8 cellular contexts compared by ENCODE assay signal in genomic region chr4:41990383-41991111, GRCh38. TPM values are rescaled to one million over a fixed set of nuclear protein-coding genes. Genes with fewer than 3 reads are reported as not detected.
DNase-seq lines count a peak whose midpoint lies in the region; ATAC-seq and TF ChIP-seq lines count a peak whose summit lies in the region.

Gene SLC30A9 (plus strand): TSS chr4:41990530. CDS start chr4:41990652, 122 bp downstream.

- peaks cover 28% of the 10 kb centered on the region for H3K79me2 ChIP-seq in OCI-LY7 (ENCODE audit: insufficient read depth, low read depth, low read length)

- no peaks in the 10 kb centered on the region for H3K9me2 ChIP-seq in OCI-LY7 (ENCODE audit: insufficient read depth, low read length)

- H4K5ac ChIP-seq in IMR-90 (ENCODE audit: low read depth, low read length) = peak within 1 kb of the TSS; percentile 96

- H2AFZ ChIP-seq in IMR-90 (replicated peaks; ENCODE audit: low read length, poor library complexity) = peak within 1 kb of the TSS; percentile 92
- H2AFZ ChIP-seq in OCI-LY7 (ENCODE audit: low read length) = peak within 1 kb of the TSS; percentile 91

- H4K20me1 ChIP-seq in IMR-90 (ENCODE audit: insufficient read depth, low read length) (peaks cover 4% of the 10 kb centered on the region; the same call in 1 of the 2 replicates), OCI-LY7 (ENCODE audit: insufficient read depth, low read length) (0 out of 2 replicates have a peak, but pooled peaks cover 5% of the 10 kb centered on the region)

- 0 out of 2 replicates have a peak within 1 kb of the TSS, but pooled peaks have one; percentile 5 for H2AK5ac ChIP-seq in IMR-90 (ENCODE audit: low read depth, low read length)

- H3K9me3 ChIP-seq in IMR-90 (ENCODE audit: control insufficient read depth, insufficient read depth, low read length) = no peaks in the 10 kb centered on the region
- no peaks in the 10 kb centered on the region for H3K9me3 ChIP-seq in OCI-LY7 (ENCODE audit: low read length)
- H3K9me3 ChIP-seq in mononuclear cell (ENCODE audit: low read depth, low read length) = no peaks in the 10 kb centered on the region

- peak within 1 kb of the TSS; percentile 97 for H4K8ac ChIP-seq in IMR-90 (ENCODE audit: low read depth in 2 of 2, low read length in 2 of 2)

- H3K36me3 ChIP-seq in IMR-90 (ENCODE audit: control insufficient read depth, insufficient read depth, low read length) = no peaks in the 10 kb centered on the region
- no peaks in the 10 kb centered on the region for H3K36me3 ChIP-seq in OCI-LY7 (ENCODE audit: insufficient read depth, low read length)

- H4K91ac ChIP-seq in IMR-90 (ENCODE audit: insufficient read depth, low read depth, low read length) = peak within 1 kb of the TSS; percentile 23

- peak within 1 kb of the TSS; percentile 59 for H3K4ac ChIP-seq in IMR-90 (ENCODE audit: low read depth, low read length)

- dilution Hi-C loops in IMR-90 (cut with HindIII; ENCODE audit: low sequenced_read_pairs, unreplicated experiment) = no loop called here

- peak within 1 kb of the TSS; percentile 69; the same call in 1 of the 2 replicates for H3K56ac ChIP-seq in IMR-90 (ENCODE audit: extremely low read depth, insufficient read depth, low read length)

- DNase-seq in DMS153 (lab: John Stamatoyannopoulos, UW) (peak; percentile 70), IMR-90 (peak; percentile 94), OCI-LY7 (ENCODE audit: low spot score) (peak; percentile 96), activated T-cell treated with anti-CD3 and anti-CD28 coated beads for 1 hour (ENCODE audit: low read depth) (peak; percentile 86), epithelial cell of esophagus (ENCODE audit: low read depth) (peak; percentile 96)
- DNase-seq in stimulated activated CD8-positive, alpha-beta memory T cell treated with anti-CD3 and anti-CD28 coated beads, Interleukin-4, amount 100 ng/mL, for 1 hour (ENCODE audit: low read depth in 2 of 2, low spot score in 1 of 2) = peak; percentile 80 to 89

- H3K27ac ChIP-seq in IMR-90 (ENCODE audit: insufficient read depth, low read length) = peak within 1 kb of the TSS; percentile 75
- no peak within 1 kb of the TSS for H3K27ac ChIP-seq in OCI-LY7 (ENCODE audit: low read depth, low read length, poor library complexity, severe bottlenecking)

- H3K4me3 ChIP-seq in IMR-90 (ENCODE audit: insufficient read depth, low read depth, low read length) = peak within 1 kb of the TSS; percentile 62
- H3K4me3 ChIP-seq in OCI-LY7 (ENCODE audit: low read depth, low read length, poor library complexity, severe bottlenecking) = peak within 1 kb of the TSS; percentile 94
- peak within 1 kb of the TSS; percentile 80 for H3K4me3 ChIP-seq in epithelial cell of esophagus (ENCODE audit: low read length)
- H3K4me3 ChIP-seq in mononuclear cell (ENCODE audit: low read length) = peak within 1 kb of the TSS; percentile 82

- peaks cover 3% of the 10 kb centered on the region; the same call in 1 of the 2 replicates for H3K9me1 ChIP-seq in IMR-90 (ENCODE audit: insufficient read depth, low read length)

- TF ChIP-seq RAD21 in IMR-90 (IDR thresholded peaks at IDR 0.05; ENCODE audit: low read length) = no peak

- H2AK9ac ChIP-seq in IMR-90 (replicated peaks; ENCODE audit: low read depth, low read length, poor library complexity) = peak within 1 kb of the TSS; percentile 68

- peaks cover 14 to 33% of the 10 kb centered on the region in 2 experiments for H3K79me1 ChIP-seq in IMR-90 (ENCODE audit: low read depth in 1 of 2, low read length in 2 of 2)

- in situ Hi-C loops in IMR-90 (cut with MboI; ENCODE audit: low sequenced_read_pairs) = no loop called here

- TSS peak; percentile 63 for BruUV-seq in IMR-90 (replicated peaks; lab: Mats Ljungman, UMichigan)
- no TSS peak for BruUV-seq in OCI-LY7 (replicated peaks; lab: Mats Ljungman, UMichigan)

- H3K27me3 ChIP-seq in IMR-90 (ENCODE audit: control insufficient read depth, insufficient read depth, low read length) (no peaks in the 10 kb centered on the region), mononuclear cell (ENCODE audit: insufficient read depth, low read length) (no peaks in the 10 kb centered on the region)

- 1% methylated on average over 31 of the region's 63 CpGs; no CpG with 5 or more reads in 1 of the 2 experiments for WGBS in IMR-90 (ENCODE audit: extremely low coverage in 2 of 2, insufficient read length in 1 of 2), 2 experiments

- intact Hi-C loops in IMR-90 (cut with micrococcal nuclease) (no loop called here), OCI-LY7 (cut with micrococcal nuclease; ENCODE audit: unreplicated experiment) (loop anchor here (2.0 to 5.0 kb wide), 2 partner anchors 56 to 162 kb away; partner anchors contain the start of genes BEND4 and TMEM33)

- peak within 1 kb of the TSS; percentile 92 for H3K14ac ChIP-seq in IMR-90 (replicated peaks; ENCODE audit: low read depth, low read length)

- TF ChIP-seq CTCF in IMR-90 (conservative IDR thresholded peaks at IDR 0.05; ENCODE audit: low read depth, low read length) (peak; percentile 26), OCI-LY7 (conservative IDR thresholded peaks at IDR 0.05; ENCODE audit: low read length) (no peak), epithelial cell of esophagus (IDR thresholded peaks at IDR 0.05; ENCODE audit: insufficient read depth, low read depth, low read length, missing control alignments) (peak; percentile 27)

- H3K4me2 ChIP-seq in IMR-90 (ENCODE audit: low read depth, low read length) = peak within 1 kb of the TSS; percentile 95
- peak within 1 kb of the TSS; percentile 95 for H3K4me2 ChIP-seq in OCI-LY7 (ENCODE audit: low read length)

- H3K9ac ChIP-seq in IMR-90 (ENCODE audit: low read depth, low read length) = peak within 1 kb of the TSS; percentile 77

- POLR2A ChIA-PET in IMR-90 (lab: Charles Lee; ENCODE audit: unreplicated experiment) (interaction anchor here (0.6 kb wide), 1 partner anchor 74 kb away, joined by 3 read pairs; no protein-coding TSS in a partner anchor), OCI-LY7 (lab: Charles Lee) (interaction anchor here (0.6 to 1.8 kb wide), 6 partner anchors 11 to 935 kb away, joined by 3 to 8 read pairs (median 3); partner anchors contain the start of gene BEND4)

- TF ChIP-seq POLR2A in IMR-90 (IDR thresholded peaks at IDR 0.05; ENCODE audit: low read depth, low read length) = peak; percentile 96

- no peak within 1 kb of the TSS for H3K18ac ChIP-seq in IMR-90 (ENCODE audit: low read depth, low read length)

- ATAC-seq in GM21528 (IDR thresholded peaks at IDR 0.05; ENCODE audit: low FRiP score, unreplicated experiment) (peak; percentile 99), IMR-90 (ENCODE audit: low read depth) (peak; percentile 97)

- H2BK5ac ChIP-seq in IMR-90 (ENCODE audit: low read depth, low read length, poor library complexity, severe bottlenecking) = peak within 1 kb of the TSS; percentile 33

- peak within 1 kb of the TSS; percentile 9; the same call in 1 of the 2 replicates for H2BK120ac ChIP-seq in IMR-90 (ENCODE audit: low read depth, low read length)

- H3K4me1 ChIP-seq in IMR-90 (ENCODE audit: control insufficient read depth, insufficient read depth, low read length) (peaks cover 5% of the 10 kb centered on the region), OCI-LY7 (ENCODE audit: insufficient read depth, low read length, poor library complexity, severe bottlenecking) (peaks cover 26% of the 10 kb centered on the region), mononuclear cell (ENCODE audit: insufficient read depth, low read length) (peaks cover 21% of the 10 kb centered on the region)

- CTCF ChIA-PET in IMR-90 (lab: Yijun Ruan, JAX) = interaction anchor here (0.5 kb wide), 1 partner anchor 9 kb away, joined by 3 read pairs; no protein-coding TSS in a partner anchor
- CTCF ChIA-PET in OCI-LY7 (lab: Charles Lee; ENCODE audit: unreplicated experiment) = no interaction called here

- H2BK20ac ChIP-seq in IMR-90 (ENCODE audit: low read depth, low read length) = peak within 1 kb of the TSS; percentile 35; the same call in 1 of the 2 replicates

- H2BK15ac ChIP-seq in IMR-90 (ENCODE audit: low read depth, low read length) = no peak within 1 kb of the TSS

- peak within 1 kb of the TSS; percentile 75 for H3K23ac ChIP-seq in IMR-90 (ENCODE audit: low read depth, low read length)

TF ChIP-seq in IMR-90, 13 proteins besides CTCF, POLR2A, EP300 and RAD21 (continues in another document):
- TF ChIP-seq SMC3 (IDR thresholded peaks at IDR 0.05; ENCODE audit: low read depth, low read length) = no peak
- no peak for TF ChIP-seq BHLHE40 (IDR thresholded peaks at IDR 0.05; ENCODE audit: low read depth, low read length)
- TF ChIP-seq NFE2L2 (IDR thresholded peaks at IDR 0.05; ENCODE audit: low read depth, low read length) = no peak
- 0 out of 2 replicates have a peak, but pooled peaks have one; percentile 24 for TF ChIP-seq CHD1 (IDR thresholded peaks at IDR 0.05; ENCODE audit: low read depth, low read length)
- TF ChIP-seq, protein P1, sequence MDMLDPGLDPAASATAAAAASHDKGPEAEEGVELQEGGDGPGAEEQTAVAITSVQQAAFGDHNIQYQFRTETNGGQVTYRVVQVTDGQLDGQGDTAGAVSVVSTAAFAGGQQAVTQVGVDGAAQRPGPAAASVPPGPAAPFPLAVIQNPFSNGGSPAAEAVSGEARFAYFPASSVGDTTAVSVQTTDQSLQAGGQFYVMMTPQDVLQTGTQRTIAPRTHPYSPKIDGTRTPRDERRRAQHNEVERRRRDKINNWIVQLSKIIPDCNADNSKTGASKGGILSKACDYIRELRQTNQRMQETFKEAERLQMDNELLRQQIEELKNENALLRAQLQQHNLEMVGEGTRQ (IDR thresholded peaks at IDR 0.05; ENCODE audit: low read depth, low read length) = no peak
- TF ChIP-seq ELK1 (IDR thresholded peaks at IDR 0.05; ENCODE audit: borderline replicate concordance, low read depth, low read length) = no peak
- peak; percentile 51; the same call in 1 of the 2 replicates for TF ChIP-seq MAZ (IDR thresholded peaks at IDR 0.05; ENCODE audit: borderline replicate concordance, low read depth, low read length)
- no peak for TF ChIP-seq MXI1 (IDR thresholded peaks at IDR 0.05; ENCODE audit: borderline replicate concordance, low read depth, low read length)
- TF ChIP-seq FOS (IDR thresholded peaks at IDR 0.05; ENCODE audit: low read depth, low read length) = no peak

RNA-seq across cellular contexts. Expression of gene SLC30A9, which starts in this region (rescaled TPM):
- 72.6 and 96.7 TPM in 2 replicates for total RNA-seq in IMR-90 (2012; rRNA removed)
- 26.6 and 32.0 TPM in 2 replicates for polyA plus RNA-seq in IMR-90 (2012; rRNA removed)
- polyA plus RNA-seq in IMR-90 (2012; cell fraction: cytosol; rRNA removed) = 18.2 and 30.1 TPM in 2 replicates
- polyA plus RNA-seq in IMR-90 (2012; cell fraction: nucleus; rRNA removed; ENCODE audit: low replicate concordance) = 14.2 and 16.6 TPM in 2 replicates
- 33.8 and 60.2 TPM in 2 replicates for total RNA-seq in OCI-LY7 (2014; rRNA removed; shearing (Covaris generic))
- total RNA-seq in OCI-LY7 (2022) = 40.8 and 42.5 TPM in 2 replicates
- total RNA-seq in mononuclear cell = 29.5 TPM
